18 cellular contexts compared by ENCODE assay signal in the genomic region with DNA sequence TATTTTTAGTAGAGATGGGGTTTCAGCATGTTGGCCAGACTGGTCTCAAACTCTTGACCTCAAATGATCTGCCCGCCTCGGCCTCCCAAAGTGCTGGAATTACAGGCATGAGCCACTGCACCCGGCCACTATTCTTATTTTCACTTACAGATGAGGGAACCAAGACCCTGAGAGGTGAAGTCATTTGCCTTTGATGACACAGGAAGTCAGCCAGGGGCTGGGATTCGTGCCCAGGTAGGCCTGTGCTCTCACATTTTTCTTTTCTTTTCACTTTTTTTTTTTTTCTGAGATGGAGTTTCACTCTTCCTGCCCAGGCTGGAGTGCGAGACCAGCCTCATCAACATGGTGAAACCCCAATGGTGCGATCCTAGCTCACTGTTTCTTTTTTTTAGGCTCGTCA. TPM values are rescaled to one million over a fixed set of nuclear protein-coding genes. Genes with fewer than 3 reads are reported as not detected.
DNase-seq lines count a peak whose midpoint lies in the region; ATAC-seq and TF ChIP-seq lines count a peak whose summit lies in the region.
"Had no signal": no experiment of that assay in that cellular context is flagged by ENCODE, and none has a peak within 500 bp of the region (broad histone marks: within the 10 kb centered on the region; RNA-seq: fewer than 3 reads in every experiment).

No MANE protein-coding gene starts in this region.

- H3K9me3 Mint-ChIP-seq in mesothelial cell of epicardium, result no peaks in the 10 kb centered on the region

- TF ChIP-seq CTCF in left ventricle myocardium inferior (IDR thresholded peaks at IDR 0.05; ENCODE audit: borderline replicate concordance) (no peak), mesothelial cell of epicardium (IDR thresholded peaks at IDR 0.05; ENCODE audit: unreplicated experiment) (no peak), vagina (IDR thresholded peaks at IDR 0.05) (no peak), hepatocyte (IDR thresholded peaks at IDR 0.05; ENCODE audit: poor library complexity) (no peak)

- peaks cover 17% of the 10 kb centered on the region for H3K4me1 Mint-ChIP-seq in mesothelial cell of epicardium

- no peaks in the 10 kb centered on the region for H4K20me1 ChIP-seq in hepatocyte (ENCODE audit: insufficient read depth, poor library complexity, severe bottlenecking)

- peaks cover 100% of the 10 kb centered on the region for H3K4me1 ChIP-seq in left ventricle myocardium inferior
- H3K4me1 ChIP-seq in adipocyte (ENCODE audit: control insufficient read depth, insufficient read depth, low read length), result peaks cover 70% of the 10 kb centered on the region
- H3K4me1 ChIP-seq in vagina, result peaks cover 76% of the 10 kb centered on the region
- H3K4me1 ChIP-seq in hepatocyte (ENCODE audit: insufficient read depth), result peaks cover 15% of the 10 kb centered on the region

- H3K4me3 Mint-ChIP-seq in mesothelial cell of epicardium, result no peak overlapping the region

- peak overlapping the region; percentile 25 for H3K9ac ChIP-seq in adipocyte (ENCODE audit: low read length)

- TF ChIP-seq POLR2A in vagina (IDR thresholded peaks at IDR 0.05), result no peak

- DNase-seq in left ventricle myocardium inferior (no peak), Right ventricle myocardium superior (no peak), adipocyte (ENCODE audit: low read depth) (no peak), mesothelial cell of epicardium (ENCODE audit: low spot score in 2 of 2, unreplicated experiment in 2 of 2) (no peak), vagina (ENCODE audit: extremely low spot score in 2 of 2) (no peak), hepatocyte (ENCODE audit: low spot score) (no peak), RKO (ENCODE audit: low spot score) (no peak)
- DNase-seq: activated CD4-positive, alpha-beta T cell treated with anti-CD3 and anti-CD28 coated beads for 48 hours; AML-193; cortex of kidney; Karpas-422; midbrain; NCI-H1694; NCI-H526; occipital lobe; PC-9; substantia nigra had no signal

- H3K27ac ChIP-seq in left ventricle myocardium inferior (replicated peaks) (peak overlapping the region; percentile 97), vagina (peak overlapping the region; percentile 50), hepatocyte (no peak overlapping the region)
- H3K27ac ChIP-seq: PC-9 had no signal

- H3K27me3 Mint-ChIP-seq in mesothelial cell of epicardium (ENCODE audit: low read depth), result no peaks in the 10 kb centered on the region

- peaks cover 4% of the 10 kb centered on the region for H3K36me3 ChIP-seq in left ventricle myocardium inferior
- H3K36me3 ChIP-seq in adipocyte (ENCODE audit: control insufficient read depth, insufficient read depth, low read length, severe bottlenecking), result peaks cover 17% of the 10 kb centered on the region
- no peaks in the 10 kb centered on the region for H3K36me3 ChIP-seq in vagina
- H3K36me3 ChIP-seq in hepatocyte (replicated peaks; ENCODE audit: insufficient read depth, low read depth), result no peaks in the 10 kb centered on the region

- H3K4me3 ChIP-seq in left ventricle myocardium inferior (no peak overlapping the region), adipocyte (ENCODE audit: low read length) (no peak overlapping the region), vagina (no peak overlapping the region), hepatocyte (no peak overlapping the region)
- H3K4me3 ChIP-seq: PC-9 had no signal

- H3K9me3 ChIP-seq in left ventricle myocardium inferior (replicated peaks), result no peaks in the 10 kb centered on the region
- no peaks in the 10 kb centered on the region for H3K9me3 ChIP-seq in adipocyte (ENCODE audit: control insufficient read depth, low read length)
- no peaks in the 10 kb centered on the region for H3K9me3 ChIP-seq in vagina
- H3K9me3 ChIP-seq in hepatocyte (ENCODE audit: low read depth), result no peaks in the 10 kb centered on the region

- intact Hi-C loops in left ventricle myocardium inferior (cut with micrococcal nuclease), result no loop called here
- intact Hi-C loops in Right ventricle myocardium superior (cut with DNase I), result no loop called here
- intact Hi-C loops in vagina (cut with DNase I), result no loop called here

- no peaks in the 10 kb centered on the region for H3K27me3 ChIP-seq in left ventricle myocardium inferior (ENCODE audit: low read depth)
- no peaks in the 10 kb centered on the region for H3K27me3 ChIP-seq in adipocyte (replicated peaks; ENCODE audit: control insufficient read depth, insufficient read depth, low read length)
- H3K27me3 ChIP-seq in vagina, result no peaks in the 10 kb centered on the region
- H3K27me3 ChIP-seq in hepatocyte, result no peaks in the 10 kb centered on the region

- no peaks in the 10 kb centered on the region for H3K36me3 Mint-ChIP-seq in mesothelial cell of epicardium

- H2AFZ ChIP-seq in hepatocyte, result no peak overlapping the region
- H2AFZ ChIP-seq: PC-9 had no signal

- H3K9me2 ChIP-seq in hepatocyte (replicated peaks; ENCODE audit: insufficient read depth), result no peaks in the 10 kb centered on the region

- H3K27ac Mint-ChIP-seq in mesothelial cell of epicardium, result peak overlapping the region; percentile 53

- WGBS in hepatocyte (ENCODE audit: low lambda C conversion rate, missing lambda C conversion rate), result 88% methylated on average over 7 of the region's 7 CpGs

- no peaks in the 10 kb centered on the region for H3K79me2 ChIP-seq in hepatocyte

- ATAC-seq in Right ventricle myocardium superior (ENCODE audit: poor library complexity) (no peak), HG02981 (IDR thresholded peaks at IDR 0.05; ENCODE audit: unreplicated experiment) (no peak)

- H3K4me2 ChIP-seq in hepatocyte, result no peak overlapping the region
- H3K4me2 ChIP-seq: PC-9 had no signal

RNA-seq across cellular contexts. Expression of a gene that starts 22.2 kb away (rescaled TPM):
- total RNA-seq in left ventricle myocardium inferior (139 TPM), Right ventricle myocardium superior (118 TPM), mesothelial cell of epicardium (7.3 to 8.5 TPM (median 8.1 TPM) in 3 replicates), vagina (130 TPM), hepatocyte (3.2 and 6.8 TPM in 2 replicates)
- 19.4 and 21.2 TPM in 2 replicates for polyA plus RNA-seq in hepatocyte

RNA-seq across cellular contexts. Expression of a gene that starts 29.6 kb away (rescaled TPM):
- total RNA-seq in left ventricle myocardium inferior (38.0 TPM), Right ventricle myocardium superior (31.5 TPM), mesothelial cell of epicardium (58.1 to 61.4 TPM (median 58.2 TPM) in 3 replicates), vagina (99.7 TPM), hepatocyte (27.4 and 30.9 TPM in 2 replicates)
- polyA plus RNA-seq in hepatocyte, result 48.5 and 52.2 TPM in 2 replicates

RNA-seq across cellular contexts. Expression of a gene that starts 45.2 kb away (rescaled TPM):
- total RNA-seq in left ventricle myocardium inferior, result 844 TPM
- total RNA-seq in Right ventricle myocardium superior, result 932 TPM
- total RNA-seq in mesothelial cell of epicardium, result 34.4 to 39.4 TPM (median 38.5 TPM) in 3 replicates
- total RNA-seq in vagina, result 33.4 TPM
- total RNA-seq in hepatocyte, result 28.3 and 39.8 TPM in 2 replicates
- 85.9 and 91.3 TPM in 2 replicates for polyA plus RNA-seq in hepatocyte

RNA-seq across cellular contexts. Expression of a gene that starts 46.4 kb away (rescaled TPM):
- total RNA-seq in left ventricle myocardium inferior, result 46.4 TPM
- 44.4 TPM for total RNA-seq in Right ventricle myocardium superior
- 110 to 120 TPM (median 112 TPM) in 3 replicates for total RNA-seq in mesothelial cell of epicardium
- total RNA-seq in vagina, result 66.3 TPM
- 53.5 and 84.6 TPM in 2 replicates for total RNA-seq in hepatocyte
- 91.4 and 92.3 TPM in 2 replicates for polyA plus RNA-seq in hepatocyte

RNA-seq across cellular contexts. Expression of a gene that starts 53.8 kb away (rescaled TPM):
- total RNA-seq in left ventricle myocardium inferior (18.2 TPM), Right ventricle myocardium superior (18.2 TPM), mesothelial cell of epicardium (3.4 to 3.9 TPM (median 3.7 TPM) in 3 replicates), vagina (19.6 TPM), hepatocyte (0.23 and 0.96 TPM in 2 replicates)
- 0.89 and 2.2 TPM in 2 replicates for polyA plus RNA-seq in hepatocyte

Comparison
In these comparisons a context has a peak if more than half of its experiments do, and no peak if none do; other contexts are left out.
1. RNA of a gene that starts 22.2 kb away (total RNA-seq): 139 TPM in left ventricle myocardium inferior (single experiment), 130 TPM in vagina (single experiment) and 118 TPM in Right ventricle myocardium superior (single experiment); 7.3 to 8.5 TPM in mesothelial cell of epicardium and 3.2 to 6.8 TPM in hepatocyte; every median in the first group is over 10 times any median in the second.
2. RNA of a gene that starts 45.2 kb away (total RNA-seq): 932 TPM in Right ventricle myocardium superior (single experiment) and 844 TPM in left ventricle myocardium inferior (single experiment); 34.4 to 39.4 TPM in mesothelial cell of epicardium, 33.4 TPM in vagina (single experiment) and 28.3 to 39.8 TPM in hepatocyte; every median in the first group is over 10 times any median in the second.